In the genomic region with DNA sequence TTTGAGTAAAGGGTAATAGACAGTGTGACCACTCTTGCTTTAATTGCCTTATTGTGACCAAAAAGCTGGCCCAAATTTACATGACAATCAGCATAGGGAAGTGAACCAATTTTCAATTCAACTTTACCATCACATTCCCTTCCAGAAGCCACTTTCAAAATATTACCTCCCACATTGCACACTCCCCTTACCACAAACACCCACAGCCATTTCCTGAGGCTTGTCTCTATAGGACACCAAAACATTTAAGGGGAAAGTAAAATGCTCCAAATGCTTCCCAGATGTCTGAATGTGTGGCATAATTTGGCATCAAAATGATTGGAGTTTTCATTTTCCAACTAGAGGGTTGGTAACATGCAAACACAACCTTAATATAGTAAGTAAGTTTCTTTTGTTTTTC, we compare ENCODE assay signal across 30 cellular contexts.
DNase-seq lines count a peak whose midpoint lies in the region; ATAC-seq, FAIRE-seq and TF ChIP-seq lines count a peak whose summit lies in the region.
"Had no signal": no experiment of that assay in that cellular context is flagged by ENCODE, and none has a peak within 500 bp of the region (broad histone marks: within the 10 kb centered on the region; RNA-seq: fewer than 3 reads in every experiment).

No MANE protein-coding gene starts in this region.

- H3K79me2 ChIP-seq in astrocyte (ENCODE audit: insufficient read depth, low read length): no peaks in the 10 kb centered on the region

- H3K4me3 ChIP-seq in astrocyte (ENCODE audit: insufficient read depth, low read depth, low read length) (no peak overlapping the region), fibroblast of pulmonary artery (replicated peaks; ENCODE audit: low read depth, low read length) (no peak overlapping the region)

- H3K27ac ChIP-seq in astrocyte (ENCODE audit: low read depth, low read length): no peak overlapping the region

- no peaks in the 10 kb centered on the region for H3K27me3 ChIP-seq in astrocyte (ENCODE audit: insufficient read depth, low read length)

- no peak overlapping the region for H3K9ac ChIP-seq in astrocyte (ENCODE audit: low read length)

- H3K9me3 ChIP-seq in astrocyte (ENCODE audit: insufficient read depth, low read depth, low read length): no peaks in the 10 kb centered on the region

- H3K27me3 Mint-ChIP-seq in astrocyte (ENCODE audit: low read depth, unreplicated experiment) (peaks cover 3% of the 10 kb centered on the region), mesothelial cell of epicardium (ENCODE audit: low read depth) (no peaks in the 10 kb centered on the region)
- H3K27me3 Mint-ChIP-seq: B cell; CD8-positive, alpha-beta memory T cell had no signal

- H3K4me2 ChIP-seq in astrocyte (ENCODE audit: low read length): no peak overlapping the region

- TF ChIP-seq CTCF in astrocyte (IDR thresholded peaks at IDR 0.05; ENCODE audit: insufficient read depth, low read depth, low read length): no peak
- no peak for TF ChIP-seq CTCF in fibroblast of pulmonary artery (IDR thresholded peaks at IDR 0.05; ENCODE audit: low read length, missing control alignments)
- TF ChIP-seq CTCF in mesothelial cell of epicardium (IDR thresholded peaks at IDR 0.05; ENCODE audit: unreplicated experiment): no peak

- H3K9me3 Mint-ChIP-seq in astrocyte (ENCODE audit: unreplicated experiment) (no peaks in the 10 kb centered on the region), mesothelial cell of epicardium (no peaks in the 10 kb centered on the region)
- H3K9me3 Mint-ChIP-seq: CD8-positive, alpha-beta memory T cell; T-helper 1 cell treated with Interleukin-12 subunit alpha and Interleukin-12 subunit beta and Interleukin-4 antibody, amounts not matched to agents 30 μg/mL and 1 μg/mL, for 36 hours had no signal

- H3K4me1 ChIP-seq in astrocyte (ENCODE audit: insufficient read depth, low read length): no peaks in the 10 kb centered on the region

- H3K27ac Mint-ChIP-seq in astrocyte (ENCODE audit: unreplicated experiment): no peak overlapping the region
- H3K27ac Mint-ChIP-seq in mesothelial cell of epicardium: no peak overlapping the region
- H3K27ac Mint-ChIP-seq: B cell; CD14-positive monocyte; CD8-positive, alpha-beta memory T cell; T-helper 1 cell treated with Interleukin-12 subunit alpha and Interleukin-12 subunit beta and Interleukin-4 antibody, amounts not matched to agents 30 μg/mL and 1 μg/mL, for 36 hours had no signal

- H2AFZ ChIP-seq in astrocyte (ENCODE audit: low read depth, low read length): no peak overlapping the region

- ATAC-seq in HG03457 (IDR thresholded peaks at IDR 0.05; ENCODE audit: unreplicated experiment): no peak
- ATAC-seq: Panc1 had no signal

- H4K20me1 ChIP-seq in astrocyte (ENCODE audit: insufficient read depth, low read length): no peaks in the 10 kb centered on the region

- FAIRE-seq in astrocyte (lab: Jason Lieb, UNC): no peak
- FAIRE-seq: A204.1, GM12891 had no signal

- peak; percentile 39 for DNase-seq in Daoy (ENCODE audit: low read depth)
- peak; percentile 69 for DNase-seq in MV-4-11 (lab: John Stamatoyannopoulos, UW)
- peak; percentile 36 for DNase-seq in astrocyte (ENCODE audit: low read depth)
- peak; percentile 31 for DNase-seq in fibroblast of pulmonary artery (ENCODE audit: low read depth)
- DNase-seq in mesothelial cell of epicardium (ENCODE audit: low spot score in 2 of 2, unreplicated experiment in 2 of 2): no peak
- DNase-seq in COLO829 (ENCODE audit: low spot score): no peak
- DNase-seq in DMS53 treated with DMSO at 0.1 percent for 48 hours (lab: John Stamatoyannopoulos, UW; ENCODE audit: unreplicated experiment): no peak
- DNase-seq: Calu3; CD8-positive, alpha-beta memory T cell; DMS153; GDM1; H7; IMR-90; KG1; MM.1S; NCI-H1048; NCI-H1417; NCI-H1694; NCI-H2029 treated with DMSO at 0.1 percent for 48 hours; NCI-H2227 treated with DMSO at 0.1 percent for 48 hours; NCI-H526 treated with DMSO at 0.1 percent for 48 hours; SHP77 treated with DMSO at 0.1 percent for 48 hours; SW 1271 had no signal

- no peak overlapping the region for H3K4me3 Mint-ChIP-seq in astrocyte (ENCODE audit: unreplicated experiment)
- H3K4me3 Mint-ChIP-seq in mesothelial cell of epicardium: no peak overlapping the region
- H3K4me3 Mint-ChIP-seq: B cell; CD14-positive monocyte; CD8-positive, alpha-beta memory T cell; T-helper 1 cell treated with Interleukin-12 subunit alpha and Interleukin-12 subunit beta and Interleukin-4 antibody, amounts not matched to agents 30 μg/mL and 1 μg/mL, for 36 hours had no signal

- no peaks in the 10 kb centered on the region for H3K36me3 ChIP-seq in astrocyte (ENCODE audit: insufficient read depth, low read length)

- peaks cover 6% of the 10 kb centered on the region for H3K4me1 Mint-ChIP-seq in astrocyte (ENCODE audit: low read depth, unreplicated experiment)
- H3K4me1 Mint-ChIP-seq in mesothelial cell of epicardium: peaks cover 4% of the 10 kb centered on the region
- H3K4me1 Mint-ChIP-seq: B cell; CD14-positive monocyte; CD8-positive, alpha-beta memory T cell had no signal

- H3K36me3 Mint-ChIP-seq in astrocyte (ENCODE audit: low read depth, unreplicated experiment) (no peaks in the 10 kb centered on the region), mesothelial cell of epicardium (no peaks in the 10 kb centered on the region)
- H3K36me3 Mint-ChIP-seq: CD14-positive monocyte; CD8-positive, alpha-beta memory T cell had no signal

Comparison
In these comparisons a context has a peak if more than half of its experiments do, and no peak if none do; other contexts are left out.
1. DNase-seq: peak in Daoy (single experiment), MV-4-11 (single experiment), astrocyte (single experiment) and fibroblast of pulmonary artery (single experiment); none in mesothelial cell of epicardium (0 of 2), COLO829 (single experiment) and DMS53 treated with DMSO at 0.1 percent for 48 hours (single experiment).